31 cellular contexts compared by ENCODE assay signal in genomic region chr10:35552622-35553342, GRCh38. TPM values are rescaled to one million over a fixed set of nuclear protein-coding genes. Genes with fewer than 3 reads are reported as not detected.
A peak's percentile ranks its signal among the peaks of the same experiment; 100 is the strongest.
DNase-seq lines count a peak whose midpoint lies in the region; ATAC-seq and TF ChIP-seq lines count a peak whose summit lies in the region.
"Had no signal": no experiment of that assay in that cellular context is flagged by ENCODE, and none has a peak within 500 bp of the region (broad histone marks: within the 10 kb centered on the region; RNA-seq: fewer than 3 reads in every experiment).

No MANE protein-coding gene starts in this region.

- H3K9me3 ChIP-seq in HCT116 (ENCODE audit: control insufficient read depth in 1 of 2, insufficient read depth in 1 of 2, low read depth in 1 of 2, low read length in 2 of 2), result no peaks in the 10 kb centered on the region
- H3K9me3 ChIP-seq: heart left ventricle, lower lobe of right lung, ovary, right atrium auricular region, spleen had no signal

- intact Hi-C loops in HCT116 (cut with micrococcal nuclease), result no loop called here

- no peak for TF ChIP-seq POLR2A in HCT116 (IDR thresholded peaks at IDR 0.05; ENCODE audit: borderline replicate concordance, extremely low read depth, insufficient read depth, insufficient read length)

- peaks cover 18% of the 10 kb centered on the region for H3K4me1 Mint-ChIP-seq in stimulated activated effector memory CD8-positive, alpha-beta T cell treated with anti-CD3 and anti-CD28 coated beads, Interleukin-12 subunit alpha, Interleukin-12 subunit beta, amount 100 ng/mL, for 72 hours
- H3K4me1 Mint-ChIP-seq: activated CD4-positive, alpha-beta T cell treated with anti-CD3 and anti-CD28 coated beads for 36 hours; GM23338 had no signal

- no peaks in the 10 kb centered on the region for H3K27me3 ChIP-seq in HCT116 (ENCODE audit: insufficient read depth, low read length)
- H3K27me3 ChIP-seq: heart left ventricle, ovary, right atrium auricular region, spleen had no signal

- CTCF ChIA-PET in HCT116 (lab: Charles Lee), result interaction anchor here (3.5 kb wide), 1 partner anchor 10 kb away, joined by 17 read pairs; no protein-coding TSS in a partner anchor
- CTCF ChIA-PET in RWPE1 (lab: Yijun Ruan, JAX), result interaction anchor here (2.9 kb wide), 1 partner anchor 10 kb away, joined by 15 read pairs; no protein-coding TSS in a partner anchor

- BruUV-seq in HCT116 (replicated peaks; lab: Mats Ljungman, UMichigan), result no TSS peak

- DNase-seq in HCT116 (ENCODE audit: low read depth, low spot score) (no peak), RWPE1 (ENCODE audit: low spot score) (peak; percentile 28), glomerular visceral epithelial cell (ENCODE audit: extremely low spot score) (peak; percentile 72), cortex of kidney (lab: John Stamatoyannopoulos, UW) (no peak)
- no peak for DNase-seq in stimulated activated effector memory CD8-positive, alpha-beta T cell treated with anti-CD3 and anti-CD28 coated beads, Interleukin-12 subunit alpha, Interleukin-12 subunit beta, amount 100 ng/mL, for 72 hours (ENCODE audit: low spot score in 2 of 2)
- DNase-seq in stimulated activated CD4-positive, alpha-beta T cell treated with anti-CD3 and anti-CD28 coated beads, Interleukin-4, amount 100 ng/mL, for 4 hours, result no peak
- DNase-seq: activated CD4-positive, alpha-beta T cell treated with anti-CD3 and anti-CD28 coated beads for 36 hours; activated CD8-positive, alpha-beta T cell treated with anti-CD3 and anti-CD28 coated beads, Interleukin-2, amount 10 ng/mL, durations not matched to agents 7 days and 5 days; activated effector memory CD4-positive, alpha-beta T cell treated with Interleukin-2 at 50 U/mL for 16 hours; activated naive CD8-positive, alpha-beta T cell treated with anti-CD3 and anti-CD28 coated beads, Interleukin-2, amount 10 ng/mL, durations not matched to agents 7 days and 5 days; CD4-positive, alpha-beta T cell; effector memory CD4-positive, alpha-beta T cell; foreskin fibroblast; heart left ventricle; kidney glomerular epithelial cell; lower lobe of right lung; NCI-H1105; NCI-H2029; NCI-H2227 treated with DMSO at 0.1 percent for 48 hours; NCI-H69; nephron progenitor cell; ovary; spleen had no signal

- no peak overlapping the region for H3K9ac ChIP-seq in HCT116 (ENCODE audit: low read length)

- no peak overlapping the region for H3K4me3 ChIP-seq in HCT116 (replicated peaks in 1 of 2; ENCODE audit: low read depth in 1 of 2, low read length in 2 of 2)
- H3K4me3 ChIP-seq: GM23338, heart left ventricle, lower lobe of right lung, ovary, right atrium auricular region, spleen had no signal

- H3K9me2 ChIP-seq in HCT116 (ENCODE audit: insufficient read depth), result no peaks in the 10 kb centered on the region

- H4K20me1 ChIP-seq in HCT116 (ENCODE audit: insufficient read depth), result no peaks in the 10 kb centered on the region

- no peak overlapping the region for H3K4me3 Mint-ChIP-seq in stimulated activated effector memory CD8-positive, alpha-beta T cell treated with anti-CD3 and anti-CD28 coated beads, Interleukin-12 subunit alpha, Interleukin-12 subunit beta, amount 100 ng/mL, for 72 hours
- H3K4me3 Mint-ChIP-seq: activated CD4-positive, alpha-beta T cell treated with anti-CD3 and anti-CD28 coated beads for 36 hours; activated CD8-positive, alpha-beta T cell treated with anti-CD3 and anti-CD28 coated beads, Interleukin-2, amount 10 ng/mL, durations not matched to agents 7 days and 5 days; activated naive CD8-positive, alpha-beta T cell treated with anti-CD3 and anti-CD28 coated beads, Interleukin-2, amount 10 ng/mL, durations not matched to agents 7 days and 5 days; brain; CD4-positive, alpha-beta T cell; GM23338; nephron progenitor cell had no signal

- TF ChIP-seq CTCF in HCT116 (IDR thresholded peaks at IDR 0.05 in 2 of 3, conservative IDR thresholded peaks at IDR 0.05 in 1 of 3; ENCODE audit: borderline replicate concordance in 1 of 3, insufficient read depth in 1 of 3, low read depth in 2 of 3, low read length in 2 of 3), result no peak
- TF ChIP-seq CTCF in RWPE1 (conservative IDR thresholded peaks at IDR 0.05; ENCODE audit: low read depth), result no peak

- H3K36me3 Mint-ChIP-seq in stimulated activated effector memory CD8-positive, alpha-beta T cell treated with anti-CD3 and anti-CD28 coated beads, Interleukin-12 subunit alpha, Interleukin-12 subunit beta, amount 100 ng/mL, for 72 hours, result peaks cover 30% of the 10 kb centered on the region

- RAD21 ChIA-PET in HCT116 (lab: Charles Lee; ENCODE audit: low non-redundant PET in 1 of 2, low total read pairs in 2 of 2, uncharacterized antibody in 2 of 2, unreplicated experiment in 2 of 2), result no interaction called here

- H3K79me2 ChIP-seq in HCT116 (ENCODE audit: insufficient read depth, low read length), result no peaks in the 10 kb centered on the region

- H3K4me1 ChIP-seq in HCT116 (ENCODE audit: control insufficient read depth in 1 of 2, insufficient read depth in 2 of 2, low read length in 2 of 2), result peaks cover 0 to 5% of the 10 kb centered on the region in 2 experiments; a peak in 2 of 4 replicates
- H3K4me1 ChIP-seq: lower lobe of right lung had no signal

- no peaks in the 10 kb centered on the region for H3K9me3 Mint-ChIP-seq in stimulated activated effector memory CD8-positive, alpha-beta T cell treated with anti-CD3 and anti-CD28 coated beads, Interleukin-12 subunit alpha, Interleukin-12 subunit beta, amount 100 ng/mL, for 72 hours
- H3K9me3 Mint-ChIP-seq: activated naive CD8-positive, alpha-beta T cell treated with anti-CD3 and anti-CD28 coated beads, Interleukin-2, amount 10 ng/mL, durations not matched to agents 7 days and 5 days; brain; CD4-positive, alpha-beta T cell; GM23338; nephron progenitor cell had no signal

- H3K27ac Mint-ChIP-seq in stimulated activated effector memory CD8-positive, alpha-beta T cell treated with anti-CD3 and anti-CD28 coated beads, Interleukin-12 subunit alpha, Interleukin-12 subunit beta, amount 100 ng/mL, for 72 hours, result peak overlapping the region; percentile 6
- H3K27ac Mint-ChIP-seq: activated CD4-positive, alpha-beta T cell treated with anti-CD3 and anti-CD28 coated beads for 36 hours; activated CD8-positive, alpha-beta T cell treated with anti-CD3 and anti-CD28 coated beads, Interleukin-2, amount 10 ng/mL, durations not matched to agents 7 days and 5 days; activated naive CD8-positive, alpha-beta T cell treated with anti-CD3 and anti-CD28 coated beads, Interleukin-2, amount 10 ng/mL, durations not matched to agents 7 days and 5 days; CD4-positive, alpha-beta T cell; GM23338 had no signal

- no peak overlapping the region for H2AFZ ChIP-seq in HCT116 (ENCODE audit: low read depth, low read length, poor library complexity, severe bottlenecking)
- H2AFZ ChIP-seq: GM23338 had no signal

- POLR2A ChIA-PET in HCT116 (lab: Charles Lee), result no interaction called here
- POLR2A ChIA-PET in RWPE1 (lab: Yijun Ruan, JAX; ENCODE audit: low non-redundant PET), result no interaction called here

- ATAC-seq in HCT116 (no peak), GM18868 (IDR thresholded peaks at IDR 0.05; ENCODE audit: unreplicated experiment) (no peak)
- ATAC-seq in stimulated activated effector memory CD8-positive, alpha-beta T cell treated with anti-CD3 and anti-CD28 coated beads, Interleukin-12 subunit alpha, Interleukin-12 subunit beta, amount 100 ng/mL, for 72 hours, result no peak
- ATAC-seq: activated CD4-positive, alpha-beta T cell treated with anti-CD3 and anti-CD28 coated beads for 36 hours; activated CD8-positive, alpha-beta T cell treated with anti-CD3 and anti-CD28 coated beads, Interleukin-2, amount 10 ng/mL, durations not matched to agents 7 days and 5 days; GM23338; heart left ventricle; lower lobe of right lung had no signal

- 0 out of 2 replicates have a peak overlapping the region, but pooled peaks have one; percentile 12 for H3K4me2 ChIP-seq in HCT116 (ENCODE audit: low read length)
- H3K4me2 ChIP-seq: GM23338 had no signal

- peaks cover 0 to 2% of the 10 kb centered on the region in 2 experiments; a peak in 1 of 4 replicates for H3K36me3 ChIP-seq in HCT116 (ENCODE audit: control insufficient read depth in 1 of 2, insufficient read depth in 2 of 2, low read length in 2 of 2)
- H3K36me3 ChIP-seq: ovary had no signal

- no peak overlapping the region for H3K27ac ChIP-seq in HCT116 (ENCODE audit: low read depth, low read length)
- H3K27ac ChIP-seq in RWPE1, result no peak overlapping the region
- H3K27ac ChIP-seq: heart left ventricle, lower lobe of right lung, ovary, right atrium auricular region, spleen had no signal

- no peak for TF ChIP-seq RAD21 in HCT116 (IDR thresholded peaks at IDR 0.05; ENCODE audit: low read depth)

TF ChIP-seq in HCT116, 20 proteins besides CTCF, POLR2A, EP300 and RAD21:
- TF ChIP-seq JUND (IDR thresholded peaks at IDR 0.05), result no peak
- TF ChIP-seq EZH2phosphoT487 (IDR thresholded peaks at IDR 0.05; ENCODE audit: borderline replicate concordance), result no peak
- no peak for TF ChIP-seq CEBPB (IDR thresholded peaks at IDR 0.05; ENCODE audit: low read depth)
TF ChIP-seq in HCT116: peak in this region for 0.

RNA-seq across cellular contexts. Expression of gene GJD4, which starts 52.4 kb away (rescaled TPM):
- not detected for total RNA-seq in HCT116 (2021; ENCODE audit: unreplicated experiment)
- polyA plus RNA-seq in HCT116 (2012), result not detected in 2 replicates
- total RNA-seq: activated CD4-positive, alpha-beta T cell treated with anti-CD3 and anti-CD28 coated beads for 36 hours; activated CD8-positive, alpha-beta T cell treated with anti-CD3 and anti-CD28 coated beads, Interleukin-2, amount 10 ng/mL, durations not matched to agents 7 days and 5 days; activated naive CD8-positive, alpha-beta T cell treated with anti-CD3 and anti-CD28 coated beads, Interleukin-2, amount 10 ng/mL, durations not matched to agents 7 days and 5 days; CD4-positive, alpha-beta T cell; GM23338; heart left ventricle; lower lobe of right lung; mucosa of gallbladder; ovary; right atrium auricular region; spleen; T-helper 2 cell treated with Interferon-gamma antibody and Interleukin-4, amounts not matched to agents 100 ng/mL and 5 ng/mL, for 36 hours; ureter had no signal
- polyA plus RNA-seq: esophagus, GM23338, heart left ventricle, ovary had no signal

Comparison
In these comparisons a context has a peak if more than half of its experiments do, and no peak if none do; other contexts are left out.
1. DNase-seq: peak in RWPE1 (single experiment) and glomerular visceral epithelial cell (single experiment); none in HCT116 (single experiment), stimulated activated effector memory CD8-positive, alpha-beta T cell treated with anti-CD3 and anti-CD28 coated beads, Interleukin-12 subunit alpha, Interleukin-12 subunit beta, amount 100 ng/mL, for 72 hours (0 of 2), cortex of kidney (single experiment) and stimulated activated CD4-positive, alpha-beta T cell treated with anti-CD3 and anti-CD28 coated beads, Interleukin-4, amount 100 ng/mL, for 4 hours (0 of 2).